1 cellular context compared by ENCODE assay signal in genomic region chr7:130940326-130940725, GRCh38.
TF ChIP-seq lines count a peak whose summit lies in the region.

No MANE protein-coding gene starts in this region.

TF ChIP-seq in A549, 52 proteins besides CTCF, POLR2A, EP300 and RAD21 (continued from another document):
- no peak for TF ChIP-seq PHF8 (IDR thresholded peaks at IDR 0.05; ENCODE audit: borderline replicate concordance, low read depth)
- TF ChIP-seq TFCP2L1 (CRISPR knock-in tag; IDR thresholded peaks at IDR 0.05), result no peak
- TF ChIP-seq KDM1A (IDR thresholded peaks at IDR 0.05; ENCODE audit: low read depth), result no peak
- no peak for TF ChIP-seq JUN (IDR thresholded peaks at IDR 0.05)
